1 cellular context compared by ENCODE assay signal in the genomic region with DNA sequence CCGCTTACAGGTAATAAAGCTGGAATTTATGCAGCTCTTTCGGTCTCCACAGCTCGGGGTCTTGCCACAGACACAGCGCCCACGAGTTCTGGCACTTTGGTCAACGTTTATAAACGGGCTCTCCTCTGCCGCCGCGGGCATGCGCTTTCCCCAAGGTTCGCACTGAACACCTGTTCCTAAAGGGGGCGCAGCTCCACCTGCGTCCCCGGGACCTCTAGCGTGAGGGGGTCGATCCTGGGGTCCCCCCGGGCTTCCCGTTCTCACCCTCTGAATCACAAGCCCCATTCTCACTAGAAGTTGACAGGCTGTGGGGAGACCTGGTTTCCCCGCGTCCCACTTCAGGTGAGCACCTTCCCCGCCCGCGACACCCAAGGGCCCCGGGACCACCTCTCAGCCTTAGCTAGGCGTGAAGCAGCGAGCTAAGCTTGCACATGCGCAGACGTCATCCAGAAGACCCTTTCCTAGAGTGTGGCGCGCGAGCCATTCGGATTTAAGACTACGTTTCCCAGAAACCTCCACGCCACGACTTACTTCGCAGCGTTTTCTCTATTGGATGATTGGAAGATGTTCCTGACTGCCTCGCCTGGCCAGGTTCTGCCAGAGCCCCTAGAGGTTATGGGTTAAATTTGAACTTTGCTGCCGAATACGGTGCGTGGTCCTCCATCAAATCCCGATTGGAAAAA.
TF ChIP-seq lines count a peak whose summit lies in the region.

No MANE protein-coding gene starts in this region.

TF ChIP-seq in HepG2, 621 proteins besides CTCF, POLR2A, EP300 and RAD21 (continued from another document and continues in another):
- TF ChIP-seq, protein P1, sequence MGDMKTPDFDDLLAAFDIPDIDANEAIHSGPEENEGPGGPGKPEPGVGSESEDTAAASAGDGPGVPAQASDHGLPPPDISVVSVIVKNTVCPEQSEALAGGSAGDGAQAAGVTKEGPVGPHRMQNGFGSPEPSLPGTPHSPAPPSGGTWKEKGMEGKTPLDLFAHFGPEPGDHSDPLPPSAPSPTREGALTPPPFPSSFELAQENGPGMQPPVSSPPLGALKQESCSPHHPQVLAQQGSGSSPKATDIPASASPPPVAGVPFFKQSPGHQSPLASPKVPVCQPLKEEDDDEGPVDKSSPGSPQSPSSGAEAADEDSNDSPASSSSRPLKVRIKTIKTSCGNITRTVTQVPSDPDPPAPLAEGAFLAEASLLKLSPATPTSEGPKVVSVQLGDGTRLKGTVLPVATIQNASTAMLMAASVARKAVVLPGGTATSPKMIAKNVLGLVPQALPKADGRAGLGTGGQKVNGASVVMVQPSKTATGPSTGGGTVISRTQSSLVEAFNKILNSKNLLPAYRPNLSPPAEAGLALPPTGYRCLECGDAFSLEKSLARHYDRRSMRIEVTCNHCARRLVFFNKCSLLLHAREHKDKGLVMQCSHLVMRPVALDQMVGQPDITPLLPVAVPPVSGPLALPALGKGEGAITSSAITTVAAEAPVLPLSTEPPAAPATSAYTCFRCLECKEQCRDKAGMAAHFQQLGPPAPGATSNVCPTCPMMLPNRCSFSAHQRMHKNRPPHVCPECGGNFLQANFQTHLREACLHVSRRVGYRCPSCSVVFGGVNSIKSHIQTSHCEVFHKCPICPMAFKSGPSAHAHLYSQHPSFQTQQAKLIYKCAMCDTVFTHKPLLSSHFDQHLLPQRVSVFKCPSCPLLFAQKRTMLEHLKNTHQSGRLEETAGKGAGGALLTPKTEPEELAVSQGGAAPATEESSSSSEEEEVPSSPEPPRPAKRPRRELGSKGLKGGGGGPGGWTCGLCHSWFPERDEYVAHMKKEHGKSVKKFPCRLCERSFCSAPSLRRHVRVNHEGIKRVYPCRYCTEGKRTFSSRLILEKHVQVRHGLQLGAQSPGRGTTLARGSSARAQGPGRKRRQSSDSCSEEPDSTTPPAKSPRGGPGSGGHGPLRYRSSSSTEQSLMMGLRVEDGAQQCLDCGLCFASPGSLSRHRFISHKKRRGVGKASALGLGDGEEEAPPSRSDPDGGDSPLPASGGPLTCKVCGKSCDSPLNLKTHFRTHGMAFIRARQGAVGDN (CRISPR knock-in tag; IDR thresholded peaks at IDR 0.05) = peak; percentile 99
- TF ChIP-seq, protein P2, sequence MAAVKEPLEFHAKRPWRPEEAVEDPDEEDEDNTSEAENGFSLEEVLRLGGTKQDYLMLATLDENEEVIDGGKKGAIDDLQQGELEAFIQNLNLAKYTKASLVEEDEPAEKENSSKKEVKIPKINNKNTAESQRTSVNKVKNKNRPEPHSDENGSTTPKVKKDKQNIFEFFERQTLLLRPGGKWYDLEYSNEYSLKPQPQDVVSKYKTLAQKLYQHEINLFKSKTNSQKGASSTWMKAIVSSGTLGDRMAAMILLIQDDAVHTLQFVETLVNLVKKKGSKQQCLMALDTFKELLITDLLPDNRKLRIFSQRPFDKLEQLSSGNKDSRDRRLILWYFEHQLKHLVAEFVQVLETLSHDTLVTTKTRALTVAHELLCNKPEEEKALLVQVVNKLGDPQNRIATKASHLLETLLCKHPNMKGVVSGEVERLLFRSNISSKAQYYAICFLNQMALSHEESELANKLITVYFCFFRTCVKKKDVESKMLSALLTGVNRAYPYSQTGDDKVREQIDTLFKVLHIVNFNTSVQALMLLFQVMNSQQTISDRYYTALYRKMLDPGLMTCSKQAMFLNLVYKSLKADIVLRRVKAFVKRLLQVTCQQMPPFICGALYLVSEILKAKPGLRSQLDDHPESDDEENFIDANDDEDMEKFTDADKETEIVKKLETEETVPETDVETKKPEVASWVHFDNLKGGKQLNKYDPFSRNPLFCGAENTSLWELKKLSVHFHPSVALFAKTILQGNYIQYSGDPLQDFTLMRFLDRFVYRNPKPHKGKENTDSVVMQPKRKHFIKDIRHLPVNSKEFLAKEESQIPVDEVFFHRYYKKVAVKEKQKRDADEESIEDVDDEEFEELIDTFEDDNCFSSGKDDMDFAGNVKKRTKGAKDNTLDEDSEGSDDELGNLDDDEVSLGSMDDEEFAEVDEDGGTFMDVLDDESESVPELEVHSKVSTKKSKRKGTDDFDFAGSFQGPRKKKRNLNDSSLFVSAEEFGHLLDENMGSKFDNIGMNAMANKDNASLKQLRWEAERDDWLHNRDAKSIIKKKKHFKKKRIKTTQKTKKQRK (IDR thresholded peaks at IDR 0.05; ENCODE audit: low read length) = no peak
- TF ChIP-seq ZSCAN31 (CRISPR knock-in tag; IDR thresholded peaks at IDR 0.05; ENCODE audit: low read depth) = peak; percentile 84
- TF ChIP-seq, protein P3, sequence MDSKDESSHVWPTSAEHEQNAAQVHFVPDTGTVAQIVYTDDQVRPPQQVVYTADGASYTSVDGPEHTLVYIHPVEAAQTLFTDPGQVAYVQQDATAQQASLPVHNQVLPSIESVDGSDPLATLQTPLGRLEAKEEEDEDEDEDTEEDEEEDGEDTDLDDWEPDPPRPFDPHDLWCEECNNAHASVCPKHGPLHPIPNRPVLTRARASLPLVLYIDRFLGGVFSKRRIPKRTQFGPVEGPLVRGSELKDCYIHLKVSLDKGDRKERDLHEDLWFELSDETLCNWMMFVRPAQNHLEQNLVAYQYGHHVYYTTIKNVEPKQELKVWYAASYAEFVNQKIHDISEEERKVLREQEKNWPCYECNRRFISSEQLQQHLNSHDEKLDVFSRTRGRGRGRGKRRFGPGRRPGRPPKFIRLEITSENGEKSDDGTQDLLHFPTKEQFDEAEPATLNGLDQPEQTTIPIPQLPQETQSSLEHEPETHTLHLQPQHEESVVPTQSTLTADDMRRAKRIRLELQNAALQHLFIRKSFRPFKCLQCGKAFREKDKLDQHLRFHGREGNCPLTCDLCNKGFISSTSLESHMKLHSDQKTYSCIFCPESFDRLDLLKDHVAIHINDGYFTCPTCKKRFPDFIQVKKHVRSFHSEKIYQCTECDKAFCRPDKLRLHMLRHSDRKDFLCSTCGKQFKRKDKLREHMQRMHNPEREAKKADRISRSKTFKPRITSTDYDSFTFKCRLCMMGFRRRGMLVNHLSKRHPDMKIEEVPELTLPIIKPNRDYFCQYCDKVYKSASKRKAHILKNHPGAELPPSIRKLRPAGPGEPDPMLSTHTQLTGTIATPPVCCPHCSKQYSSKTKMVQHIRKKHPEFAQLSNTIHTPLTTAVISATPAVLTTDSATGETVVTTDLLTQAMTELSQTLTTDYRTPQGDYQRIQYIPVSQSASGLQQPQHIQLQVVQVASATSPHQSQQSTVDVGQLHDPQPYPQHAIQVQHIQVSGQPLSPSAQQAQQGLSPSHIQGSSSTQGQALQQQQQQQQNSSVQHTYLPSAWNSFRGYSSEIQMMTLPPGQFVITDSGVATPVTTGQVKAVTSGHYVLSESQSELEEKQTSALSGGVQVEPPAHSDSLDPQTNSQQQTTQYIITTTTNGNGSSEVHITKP (CRISPR knock-in tag; IDR thresholded peaks at IDR 0.05; ENCODE audit: low read depth) = no peak
- no peak for TF ChIP-seq CEBPB (IDR thresholded peaks at IDR 0.05; ENCODE audit: borderline replicate concordance, low read depth, low read length)
- peak; percentile 21; the same call in 1 of the 3 replicates for TF ChIP-seq MXI1 (IDR thresholded peaks at IDR 0.05; ENCODE audit: borderline replicate concordance, low read depth, low read length)
- TF ChIP-seq, protein P4, sequence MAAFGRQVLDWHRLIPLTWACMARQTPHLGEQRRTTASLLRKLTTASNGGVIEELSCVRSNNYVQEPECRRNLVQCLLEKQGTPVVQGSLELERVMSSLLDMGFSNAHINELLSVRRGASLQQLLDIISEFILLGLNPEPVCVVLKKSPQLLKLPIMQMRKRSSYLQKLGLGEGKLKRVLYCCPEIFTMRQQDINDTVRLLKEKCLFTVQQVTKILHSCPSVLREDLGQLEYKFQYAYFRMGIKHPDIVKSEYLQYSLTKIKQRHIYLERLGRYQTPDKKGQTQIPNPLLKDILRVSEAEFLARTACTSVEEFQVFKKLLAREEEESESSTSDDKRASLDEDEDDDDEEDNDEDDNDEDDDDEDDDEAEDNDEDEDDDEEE (CRISPR knock-in tag; IDR thresholded peaks at IDR 0.05) = 0 out of 2 replicates have a peak, but pooled peaks have one; percentile 68
- peak; percentile 92 for TF ChIP-seq KDM2A (CRISPR knock-in tag; IDR thresholded peaks at IDR 0.05; ENCODE audit: borderline replicate concordance, low read depth)
- no peak; the same call in none of the 2 replicates for TF ChIP-seq GATAD2A (CRISPR knock-in tag; IDR thresholded peaks at IDR 0.05)
- peak; percentile 83 for TF ChIP-seq NFYC (CRISPR knock-in tag; IDR thresholded peaks at IDR 0.05)
- TF ChIP-seq MTA1 (CRISPR knock-in tag; IDR thresholded peaks at IDR 0.05; ENCODE audit: borderline replicate concordance) = peak; percentile 86; the same call in 1 of the 2 replicates
- peak; percentile 71 for TF ChIP-seq CCDC6 (CRISPR knock-in tag; IDR thresholded peaks at IDR 0.05)
- TF ChIP-seq, protein P5, sequence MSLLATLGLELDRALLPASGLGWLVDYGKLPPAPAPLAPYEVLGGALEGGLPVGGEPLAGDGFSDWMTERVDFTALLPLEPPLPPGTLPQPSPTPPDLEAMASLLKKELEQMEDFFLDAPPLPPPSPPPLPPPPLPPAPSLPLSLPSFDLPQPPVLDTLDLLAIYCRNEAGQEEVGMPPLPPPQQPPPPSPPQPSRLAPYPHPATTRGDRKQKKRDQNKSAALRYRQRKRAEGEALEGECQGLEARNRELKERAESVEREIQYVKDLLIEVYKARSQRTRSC (CRISPR knock-in tag; IDR thresholded peaks at IDR 0.05; ENCODE audit: low read depth) = no peak
- TF ChIP-seq HIVEP1 (CRISPR knock-in tag; IDR thresholded peaks at IDR 0.05) = peak; percentile 49; the same call in 1 of the 2 replicates
- TF ChIP-seq ZNF143 (CRISPR knock-in tag; IDR thresholded peaks at IDR 0.05) = peak; percentile 93
- no peak for TF ChIP-seq ZNF720 (CRISPR knock-in tag; IDR thresholded peaks at IDR 0.05)
- TF ChIP-seq, protein P6, sequence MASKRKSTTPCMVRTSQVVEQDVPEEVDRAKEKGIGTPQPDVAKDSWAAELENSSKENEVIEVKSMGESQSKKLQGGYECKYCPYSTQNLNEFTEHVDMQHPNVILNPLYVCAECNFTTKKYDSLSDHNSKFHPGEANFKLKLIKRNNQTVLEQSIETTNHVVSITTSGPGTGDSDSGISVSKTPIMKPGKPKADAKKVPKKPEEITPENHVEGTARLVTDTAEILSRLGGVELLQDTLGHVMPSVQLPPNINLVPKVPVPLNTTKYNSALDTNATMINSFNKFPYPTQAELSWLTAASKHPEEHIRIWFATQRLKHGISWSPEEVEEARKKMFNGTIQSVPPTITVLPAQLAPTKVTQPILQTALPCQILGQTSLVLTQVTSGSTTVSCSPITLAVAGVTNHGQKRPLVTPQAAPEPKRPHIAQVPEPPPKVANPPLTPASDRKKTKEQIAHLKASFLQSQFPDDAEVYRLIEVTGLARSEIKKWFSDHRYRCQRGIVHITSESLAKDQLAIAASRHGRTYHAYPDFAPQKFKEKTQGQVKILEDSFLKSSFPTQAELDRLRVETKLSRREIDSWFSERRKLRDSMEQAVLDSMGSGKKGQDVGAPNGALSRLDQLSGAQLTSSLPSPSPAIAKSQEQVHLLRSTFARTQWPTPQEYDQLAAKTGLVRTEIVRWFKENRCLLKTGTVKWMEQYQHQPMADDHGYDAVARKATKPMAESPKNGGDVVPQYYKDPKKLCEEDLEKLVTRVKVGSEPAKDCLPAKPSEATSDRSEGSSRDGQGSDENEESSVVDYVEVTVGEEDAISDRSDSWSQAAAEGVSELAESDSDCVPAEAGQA (IDR thresholded peaks at IDR 0.05; ENCODE audit: low read depth) = 0 out of 2 replicates have a peak, but pooled peaks have one; percentile 28
- TF ChIP-seq, protein P6 (CRISPR knock-in tag; IDR thresholded peaks at IDR 0.05; ENCODE audit: borderline replicate concordance) = peak; percentile 54; the same call in 1 of the 2 replicates
- no peak for TF ChIP-seq MTA3 (CRISPR knock-in tag; IDR thresholded peaks at IDR 0.05)
- TF ChIP-seq KAT2B (IDR thresholded peaks at IDR 0.05; ENCODE audit: borderline replicate concordance, low read depth, low read length) = no peak
- TF ChIP-seq TCF7L2 (IDR thresholded peaks at IDR 0.05; ENCODE audit: low read depth, low read length) = no peak
- TF ChIP-seq ZNF629 (CRISPR knock-in tag; conservative IDR thresholded peaks at IDR 0.05) = no peak
- no peak for TF ChIP-seq ZNF460 (CRISPR knock-in tag; IDR thresholded peaks at IDR 0.05; ENCODE audit: borderline replicate concordance)
- peak; percentile 21; the same call in 1 of the 2 replicates for TF ChIP-seq GABPB1 (CRISPR knock-in tag; IDR thresholded peaks at IDR 0.05)
